Comparison of ENCODE assay signal across 1 cellular context in the genomic region with DNA sequence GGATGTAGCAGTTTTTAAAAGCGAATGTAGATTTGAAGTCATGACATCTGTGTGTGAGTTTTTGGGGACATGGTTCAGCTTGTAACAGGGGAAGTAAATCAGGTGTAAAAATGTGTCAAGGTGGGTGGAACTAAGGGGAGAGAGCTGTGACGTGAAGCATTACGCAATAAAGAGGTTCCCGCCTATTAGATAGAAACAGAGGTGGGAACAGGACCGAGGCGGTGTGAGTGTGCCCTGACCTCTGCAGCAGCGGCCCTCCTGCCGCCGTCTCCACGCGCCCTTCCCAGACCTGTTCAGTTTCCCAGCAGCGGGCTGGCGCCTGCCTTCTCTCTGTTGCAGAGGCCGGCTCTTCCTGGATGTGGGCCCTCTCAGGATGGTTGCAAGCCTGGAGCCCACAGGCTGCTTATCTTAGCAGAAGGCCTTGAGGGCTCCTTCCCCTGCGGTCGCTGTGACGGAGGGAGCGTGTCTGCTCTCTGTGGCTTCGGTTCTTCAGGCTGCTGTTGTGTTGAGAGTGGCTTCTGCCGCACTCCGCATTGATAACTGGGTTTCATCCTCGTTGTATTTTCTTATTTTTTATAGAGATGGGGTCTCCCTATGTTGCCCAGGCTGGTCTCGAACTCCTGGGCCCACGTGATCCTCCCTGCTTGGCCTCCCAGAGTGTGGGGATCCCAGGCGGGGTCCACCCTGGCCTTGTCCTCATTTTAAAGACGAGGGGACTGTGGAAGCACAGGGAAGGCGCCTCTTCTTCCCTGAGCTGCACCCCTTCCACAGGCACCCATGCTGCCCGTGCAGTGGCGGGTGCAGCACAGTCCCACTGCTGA.
TF ChIP-seq lines count a peak whose summit lies in the region.

No MANE protein-coding gene starts in this region.

TF ChIP-seq in K562, 482 proteins besides CTCF, POLR2A, EP300 and RAD21 (continued from another document):
- TF ChIP-seq, protein P1, sequence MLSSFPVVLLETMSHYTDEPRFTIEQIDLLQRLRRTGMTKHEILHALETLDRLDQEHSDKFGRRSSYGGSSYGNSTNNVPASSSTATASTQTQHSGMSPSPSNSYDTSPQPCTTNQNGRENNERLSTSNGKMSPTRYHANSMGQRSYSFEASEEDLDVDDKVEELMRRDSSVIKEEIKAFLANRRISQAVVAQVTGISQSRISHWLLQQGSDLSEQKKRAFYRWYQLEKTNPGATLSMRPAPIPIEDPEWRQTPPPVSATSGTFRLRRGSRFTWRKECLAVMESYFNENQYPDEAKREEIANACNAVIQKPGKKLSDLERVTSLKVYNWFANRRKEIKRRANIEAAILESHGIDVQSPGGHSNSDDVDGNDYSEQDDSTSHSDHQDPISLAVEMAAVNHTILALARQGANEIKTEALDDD (IDR thresholded peaks at IDR 0.05) = no peak
- TF ChIP-seq UBTF (IDR thresholded peaks at IDR 0.05; ENCODE audit: borderline replicate concordance in 1 of 2, low read depth in 2 of 2, low read length in 2 of 2) = peak; percentile 94 to 100; a peak in 3 of 4 replicates
- peak; percentile 85 for TF ChIP-seq SMARCA4 (IDR thresholded peaks at IDR 0.05)
- TF ChIP-seq XRCC5 (IDR thresholded peaks at IDR 0.05; ENCODE audit: low read depth, low read length) = no peak
- TF ChIP-seq L3MBTL2 (IDR thresholded peaks at IDR 0.05) = peak; percentile 93
- peak; percentile 67 for TF ChIP-seq NFIC (IDR thresholded peaks at IDR 0.05)
- TF ChIP-seq ZNF764 (CRISPR knock-in tag; IDR thresholded peaks at IDR 0.05; ENCODE audit: low read depth) = no peak
- TF ChIP-seq LARP7 (IDR thresholded peaks at IDR 0.05) = peak; percentile 55; the same call in 1 of the 2 replicates
- TF ChIP-seq ETS2 (tag; IDR thresholded peaks at IDR 0.05; ENCODE audit: borderline replicate concordance, poor library complexity, severe bottlenecking) = no peak
- peak; percentile 96 for TF ChIP-seq LCOR (CRISPR knock-in tag; IDR thresholded peaks at IDR 0.05)
- no peak for TF ChIP-seq KHSRP (IDR thresholded peaks at IDR 0.05)
- peak; percentile 58; the same call in 1 of the 2 replicates for TF ChIP-seq KLF1 (tag; IDR thresholded peaks at IDR 0.05)
- TF ChIP-seq BRF2 (IDR thresholded peaks at IDR 0.05; ENCODE audit: borderline replicate concordance, insufficient read depth, insufficient read length) = no peak
- TF ChIP-seq GATAD2A (IDR thresholded peaks at IDR 0.05) = no peak; the same call in 1 of the 2 replicates
- no peak; the same call in 1 of the 2 replicates for TF ChIP-seq ZNF121 (CRISPR knock-in tag; conservative IDR thresholded peaks at IDR 0.05)
- TF ChIP-seq HOXB6 (CRISPR knock-in tag; IDR thresholded peaks at IDR 0.05; ENCODE audit: borderline replicate concordance) = no peak
- no peak for TF ChIP-seq PATZ1 (CRISPR knock-in tag; IDR thresholded peaks at IDR 0.05; ENCODE audit: borderline replicate concordance)
